ENCODE assay signal across 8 cellular contexts in genomic region chr10:484925-485661, GRCh38.
A peak's percentile ranks its signal among the peaks of the same experiment; 100 is the strongest.
DNase-seq lines count a peak whose midpoint lies in the region; ATAC-seq and TF ChIP-seq lines count a peak whose summit lies in the region.

No MANE protein-coding gene starts in this region.

- peak overlapping the region in 1 of 3 donors; percentile 92 for H3K27ac Mint-ChIP-seq in IgD-negative memory B cell
- no peak overlapping the region for H3K27ac Mint-ChIP-seq in type B pancreatic cell

- H3K9me3 Mint-ChIP-seq in IgD-negative memory B cell (no peaks in the 10 kb centered on the region), type B pancreatic cell (no peaks in the 10 kb centered on the region)

- H3K27me3 Mint-ChIP-seq in IgD-negative memory B cell = no peaks in the 10 kb centered on the region
- no peaks in the 10 kb centered on the region for H3K27me3 Mint-ChIP-seq in type B pancreatic cell

- peak; percentile 51 for DNase-seq in adipocyte (ENCODE audit: low read depth)
- DNase-seq in left lung = no peak
- DNase-seq in type B pancreatic cell (ENCODE audit: extremely low spot score, unreplicated experiment) = peak; percentile 52
- DNase-seq in NCI-H748 (lab: John Stamatoyannopoulos, UW; ENCODE audit: unreplicated experiment) = no peak
- no peak for DNase-seq in superior temporal gyrus (ENCODE audit: extremely low spot score)
- no peak for DNase-seq in NOMO-1 treated with dmso at 0.1 percent for 144 hours (lab: John Stamatoyannopoulos, UW; ENCODE audit: unreplicated experiment)

- no peaks in the 10 kb centered on the region for H3K36me3 Mint-ChIP-seq in IgD-negative memory B cell
- peaks cover 13% of the 10 kb centered on the region for H3K36me3 Mint-ChIP-seq in type B pancreatic cell

- H3K4me3 Mint-ChIP-seq in IgD-negative memory B cell (peak overlapping the region; percentile 80 to 94 (median 86)), type B pancreatic cell (no peak overlapping the region)

- H3K9me3 ChIP-seq in adipocyte (ENCODE audit: control insufficient read depth, low read length) (no peaks in the 10 kb centered on the region), left lung (no peaks in the 10 kb centered on the region)

- H3K4me1 ChIP-seq in adipocyte (ENCODE audit: control insufficient read depth, insufficient read depth, low read length) (peaks cover 2% of the 10 kb centered on the region), left lung (no peaks in the 10 kb centered on the region)

- peaks cover 0 to 6% (median 1%) of the 10 kb centered on the region in 3 donors for H3K4me1 Mint-ChIP-seq in IgD-negative memory B cell
- H3K4me1 Mint-ChIP-seq in type B pancreatic cell (ENCODE audit: unreplicated experiment) = peaks cover 30% of the 10 kb centered on the region

- peak overlapping the region; percentile 26 for H3K4me3 ChIP-seq in adipocyte (ENCODE audit: low read length)
- H3K4me3 ChIP-seq in left lung = peak overlapping the region; percentile 27 to 36

- H3K36me3 ChIP-seq in adipocyte (ENCODE audit: control insufficient read depth, insufficient read depth, low read length, severe bottlenecking) (peaks cover 28% of the 10 kb centered on the region), left lung (no peaks in the 10 kb centered on the region)

- intact Hi-C loops in left lung (cut with DNase I) = no loop called here

- H3K27me3 ChIP-seq in adipocyte (replicated peaks; ENCODE audit: control insufficient read depth, insufficient read depth, low read length) (no peaks in the 10 kb centered on the region), left lung (no peaks in the 10 kb centered on the region)

- H3K27ac ChIP-seq in left lung = peak overlapping the region; percentile 62 to 71

- ATAC-seq in GM18909 (IDR thresholded peaks at IDR 0.05; ENCODE audit: poor library complexity, unreplicated experiment) = peak; percentile 49
- peak; percentile 71 for ATAC-seq in left lung

- TF ChIP-seq CTCF in left lung (IDR thresholded peaks at IDR 0.05) (no peak), type B pancreatic cell (conservative IDR thresholded peaks at IDR 0.05) (no peak)

- H3K9ac ChIP-seq in adipocyte (ENCODE audit: low read length) = peak overlapping the region; percentile 0

Comparison
In these comparisons a context has a peak if more than half of its experiments do, and no peak if none do; other contexts are left out.
1. DNase-seq: peak in adipocyte (single experiment) and type B pancreatic cell (single experiment); none in left lung (0 of 2), NCI-H748 (single experiment), superior temporal gyrus (single experiment) and NOMO-1 treated with dmso at 0.1 percent for 144 hours (single experiment).